Comparison of ENCODE assay signal across 8 cellular contexts in the genomic region with DNA sequence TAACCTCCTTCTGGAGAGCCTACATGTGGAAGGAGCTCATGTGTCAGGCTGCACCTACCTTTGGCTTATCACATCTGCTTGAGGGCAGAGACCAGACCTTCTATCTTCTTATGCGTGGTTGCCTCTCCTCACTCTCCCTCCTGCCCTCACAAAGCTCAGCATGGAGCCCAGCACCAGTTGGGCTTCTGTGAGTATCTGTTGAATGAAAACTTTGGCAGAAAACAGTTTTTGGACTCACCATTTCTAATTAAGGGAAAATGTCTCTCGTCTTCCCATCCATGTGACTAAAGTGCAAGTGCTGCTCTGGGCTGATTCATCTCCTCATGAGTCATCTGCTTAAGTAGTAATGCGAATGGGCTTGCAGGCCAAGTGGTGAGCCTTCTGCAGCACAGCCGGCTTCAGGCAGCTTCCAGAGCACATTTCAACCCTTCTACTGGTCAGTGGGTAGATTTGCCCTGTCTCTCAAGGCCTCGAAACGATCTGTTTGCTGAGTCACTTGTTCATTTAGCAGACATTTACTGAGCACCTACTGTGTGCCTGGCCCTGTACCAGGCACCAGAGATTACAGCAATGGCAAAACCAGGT.
A peak's percentile ranks its signal among the peaks of the same experiment; 100 is the strongest.
DNase-seq lines count a peak whose midpoint lies in the region; ATAC-seq, FAIRE-seq and TF ChIP-seq lines count a peak whose summit lies in the region.

No MANE protein-coding gene starts in this region.

- TF ChIP-seq RAD21 in K562 (CRISPR knock-in tag; conservative IDR thresholded peaks at IDR 0.05 in 1 of 2, IDR thresholded peaks at IDR 0.05 in 1 of 2): 0 out of 4 replicates have a peak, but pooled peaks of 1 of the 2 experiments have one; percentile 8

- no peak for TF ChIP-seq CTCF in K562 (IDR thresholded peaks at IDR 0.05 in 2 of 3, conservative IDR thresholded peaks at IDR 0.05 in 1 of 3; ENCODE audit: insufficient read depth in 2 of 3, low read depth in 1 of 3, low read length in 3 of 3)
- no peak for TF ChIP-seq CTCF in GM10248 (IDR thresholded peaks at IDR 0.05; ENCODE audit: control extremely low read depth, extremely low read depth, low read depth, missing control alignments)

- no peak for TF ChIP-seq POLR2A in K562 (conservative IDR thresholded peaks at IDR 0.05)

- WGBS in K562 (ENCODE audit: insufficient coverage, low coverage, missing lambda C conversion rate): 2% methylated on average over 6 of the region's 6 CpGs
- 53 to 76% methylated on average over 5 of the region's 6 CpGs for WGBS in mesodermal cell (ENCODE audit: insufficient coverage in 2 of 2), 2 experiments

- H3K79me2 ChIP-seq in K562 (ENCODE audit: control insufficient read depth, insufficient read depth, low read length): no peaks in the 10 kb centered on the region

- H4K20me1 ChIP-seq in K562 (replicated peaks; ENCODE audit: control insufficient read depth, insufficient read depth, low read length): no peaks in the 10 kb centered on the region

- no peak for TF ChIP-seq EP300 in K562 (IDR thresholded peaks at IDR 0.05; ENCODE audit: low read length)

- BruUV-seq in K562 (replicated peaks; lab: Mats Ljungman, UMichigan): no TSS peak

- in situ Hi-C loops in K562 (cut with MboI): no loop called here

- H3K9me3 ChIP-seq in K562 (replicated peaks; ENCODE audit: control insufficient read depth, insufficient read depth, low read depth, low read length) (no peaks in the 10 kb centered on the region), mesodermal cell (ENCODE audit: control insufficient read depth, low read length) (no peaks in the 10 kb centered on the region)

- H3K9ac ChIP-seq in K562 (ENCODE audit: insufficient read depth in 1 of 2, low read depth in 2 of 2, low read length in 2 of 2): peak overlapping the region; percentile 6 to 44; a peak in 3 of 4 replicates

- CTCF ChIA-PET in K562 (lab: Yijun Ruan, JAX; ENCODE audit: low intra/inter-chr PET ratio): no interaction called here
- CTCF ChIA-PET in GM10248 (lab: Yijun Ruan, JAX): interaction anchor here (7.3 kb wide), 1 partner anchor 23 kb away, joined by 343 read pairs; no protein-coding TSS in a partner anchor

- H3K27me3 ChIP-seq in K562 (ENCODE audit: control insufficient read depth in 2 of 2, insufficient read depth in 2 of 2, low read length in 2 of 2): no peaks in the 10 kb centered on the region

- H3K4me1 ChIP-seq in K562 (replicated peaks in 1 of 2; ENCODE audit: control insufficient read depth in 2 of 2, insufficient read depth in 2 of 2, low read length in 2 of 2) (peaks cover 16 to 25% of the 10 kb centered on the region in 2 experiments), mesodermal cell (ENCODE audit: control insufficient read depth, insufficient read depth, low read length, poor library complexity, severe bottlenecking) (peaks cover 16% of the 10 kb centered on the region)

- H3K27ac ChIP-seq in K562 (ENCODE audit: extremely low read depth, low read depth, low read length) (peak overlapping the region; percentile 81), mesodermal cell (ENCODE audit: low read depth, low read length, severe bottlenecking) (peak overlapping the region; percentile 45)

- no peaks in the 10 kb centered on the region for H3K9me1 ChIP-seq in K562 (ENCODE audit: control insufficient read depth, insufficient read depth, low read length)

- H3K36me3 ChIP-seq in K562 (ENCODE audit: control insufficient read depth, insufficient read depth, low read length) (no peaks in the 10 kb centered on the region), mesodermal cell (ENCODE audit: control insufficient read depth, insufficient read depth, low read length) (no peaks in the 10 kb centered on the region)

- intact Hi-C loops in K562 (cut with micrococcal nuclease): loop anchor here (5.0 kb wide), 1 partner anchor 126 kb away; a partner anchor contains a TSS

- no peak overlapping the region for H3K4me3 ChIP-seq in K562
- H3K4me3 ChIP-seq in mesodermal cell (ENCODE audit: extremely low read depth, insufficient read depth, low read length, poor library complexity, severe bottlenecking): no peak overlapping the region

- peak; percentile 90 for ATAC-seq in K562

- peak overlapping the region; percentile 31; the same call in 1 of the 2 replicates for H3K4me2 ChIP-seq in K562 (ENCODE audit: insufficient read depth, low read length)

- peak; percentile 34 for DNase-seq in Ammon's horn (ENCODE audit: low spot score)
- DNase-seq in HT1080 (ENCODE audit: low read depth): peak; percentile 95
- DNase-seq in K562 (ENCODE audit: extremely low read depth in 1 of 4, low spot score in 3 of 4): peak; percentile 45 to 81 (median 60)
- no peak for DNase-seq in globus pallidus (ENCODE audit: low spot score)
- DNase-seq in NCI-H748 (lab: John Stamatoyannopoulos, UW; ENCODE audit: unreplicated experiment): no peak
- no peak for DNase-seq in GM10248 (ENCODE audit: extremely low spot score)
- DNase-seq in NCI-H510A (lab: John Stamatoyannopoulos, UW): no peak

- FAIRE-seq in K562 (lab: Jason Lieb, UNC): peak; percentile 95

- POLR2A ChIA-PET in K562 (lab: Yijun Ruan, JAX): no interaction called here
- POLR2A ChIA-PET in GM10248 (lab: Yijun Ruan, JAX): no interaction called here

- H2AFZ ChIP-seq in K562 (ENCODE audit: low read depth, low read length): peak overlapping the region; percentile 90

TF ChIP-seq in K562, 482 proteins besides CTCF, POLR2A, EP300 and RAD21 (continues in another document):
- TF ChIP-seq MEF2A (IDR thresholded peaks at IDR 0.05; ENCODE audit: control insufficient read depth, low read depth, low read length) (no peak), ZNF165 (CRISPR knock-in tag; IDR thresholded peaks at IDR 0.05; ENCODE audit: borderline replicate concordance) (no peak), FOXJ2 (tag; IDR thresholded peaks at IDR 0.05) (0 out of 2 replicates have a peak, but pooled peaks have one; percentile 19), ZKSCAN8 (CRISPR knock-in tag; IDR thresholded peaks at IDR 0.05) (peak; percentile 96), MYC (IDR thresholded peaks at IDR 0.05; ENCODE audit: low read depth, low read length) (0 out of 2 replicates have a peak, but pooled peaks have one; percentile 24), MYC (CRISPR knock-in tag; IDR thresholded peaks at IDR 0.05; ENCODE audit: borderline replicate concordance, low read depth) (no peak), BACH1 (tag; IDR thresholded peaks at IDR 0.05) (no peak; the same call in 1 of the 2 replicates), C11orf30 (IDR thresholded peaks at IDR 0.05; ENCODE audit: low read depth) (peak; percentile 55; the same call in 1 of the 2 replicates), HNRNPLL (IDR thresholded peaks at IDR 0.05; ENCODE audit: low read depth, low read length, poor library complexity, severe bottlenecking) (no peak), ZNF175 (CRISPR knock-in tag; IDR thresholded peaks at IDR 0.05; ENCODE audit: low read depth) (0 out of 2 replicates have a peak, but pooled peaks have one; percentile 1), NR2C1 (IDR thresholded peaks at IDR 0.05) (no peak), NR2C1 (tag; IDR thresholded peaks at IDR 0.05) (0 out of 2 replicates have a peak, but pooled peaks have one; percentile 7), FOS (IDR thresholded peaks at IDR 0.05; ENCODE audit: extremely low read depth, insufficient read length) (peak; percentile 73), SMARCC2 (IDR thresholded peaks at IDR 0.05; ENCODE audit: low read depth) (peak; percentile 62), RFX5 (IDR thresholded peaks at IDR 0.05; ENCODE audit: low read depth, low read length) (no peak)
- TF ChIP-seq, protein P1, sequence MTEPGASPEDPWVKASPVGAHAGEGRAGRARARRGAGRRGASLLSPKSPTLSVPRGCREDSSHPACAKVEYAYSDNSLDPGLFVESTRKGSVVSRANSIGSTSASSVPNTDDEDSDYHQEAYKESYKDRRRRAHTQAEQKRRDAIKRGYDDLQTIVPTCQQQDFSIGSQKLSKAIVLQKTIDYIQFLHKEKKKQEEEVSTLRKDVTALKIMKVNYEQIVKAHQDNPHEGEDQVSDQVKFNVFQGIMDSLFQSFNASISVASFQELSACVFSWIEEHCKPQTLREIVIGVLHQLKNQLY (CRISPR knock-in tag; conservative IDR thresholded peaks at IDR 0.05): no peak
- TF ChIP-seq, protein P2, sequence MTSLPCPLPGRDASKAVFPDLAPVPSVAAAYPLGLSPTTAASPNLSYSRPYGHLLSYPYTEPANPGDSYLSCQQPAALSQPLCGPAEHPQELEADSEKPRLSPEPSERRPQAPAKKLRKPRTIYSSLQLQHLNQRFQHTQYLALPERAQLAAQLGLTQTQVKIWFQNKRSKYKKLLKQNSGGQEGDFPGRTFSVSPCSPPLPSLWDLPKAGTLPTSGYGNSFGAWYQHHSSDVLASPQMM (CRISPR knock-in tag; IDR thresholded peaks at IDR 0.05): no peak

Comparison
In these comparisons a context has a peak if more than half of its experiments do, and no peak if none do; other contexts are left out.
1. DNase-seq: peak in Ammon's horn (single experiment), HT1080 (single experiment) and K562 (4 of 4); none in globus pallidus (single experiment), NCI-H748 (single experiment), GM10248 (single experiment) and NCI-H510A (single experiment).